10 cellular contexts compared by ENCODE assay signal in genomic region chr14:45838597-45838996, GRCh38.
DNase-seq lines count a peak whose midpoint lies in the region; ATAC-seq, FAIRE-seq and TF ChIP-seq lines count a peak whose summit lies in the region.
"Had no signal": no experiment of that assay in that cellular context is flagged by ENCODE, and none has a peak within 500 bp of the region (broad histone marks: within the 10 kb centered on the region; RNA-seq: fewer than 3 reads in every experiment).

No MANE protein-coding gene starts in this region.

- H3K27me3 ChIP-seq in esophagus muscularis mucosa, result no peaks in the 10 kb centered on the region

- CTCF ChIA-PET in OCI-LY7 (lab: Charles Lee; ENCODE audit: unreplicated experiment), result no interaction called here

- H3K9me3 Mint-ChIP-seq in stimulated activated naive CD8-positive, alpha-beta T cell treated with anti-CD3 and anti-CD28 coated beads, Interleukin-15, amount 100 ng/mL, for 72 hours, result peaks cover 12 to 20% of the 10 kb centered on the region in 2 donors

- H3K27ac Mint-ChIP-seq in stimulated activated naive CD8-positive, alpha-beta T cell treated with anti-CD3 and anti-CD28 coated beads, Interleukin-15, amount 100 ng/mL, for 72 hours, result no peak overlapping the region

- WGBS in esophagus muscularis mucosa, result 42% methylated on average over 2 of the region's 2 CpGs

- H3K36me3 ChIP-seq in OCI-LY7 (ENCODE audit: insufficient read depth, low read length) (no peaks in the 10 kb centered on the region), esophagus muscularis mucosa (no peaks in the 10 kb centered on the region)

- H3K9me3 ChIP-seq in OCI-LY7 (ENCODE audit: low read length) (no peaks in the 10 kb centered on the region), esophagus muscularis mucosa (no peaks in the 10 kb centered on the region)

- H3K27ac ChIP-seq in OCI-LY7 (ENCODE audit: low read depth, low read length, poor library complexity, severe bottlenecking) (no peak overlapping the region), esophagus muscularis mucosa (replicated peaks in 1 of 4) (no peak overlapping the region)

- H2AFZ ChIP-seq in OCI-LY7 (ENCODE audit: low read length), result no peak overlapping the region

- BruUV-seq in OCI-LY7 (replicated peaks; lab: Mats Ljungman, UMichigan), result no TSS peak

- POLR2A ChIA-PET in OCI-LY7 (lab: Charles Lee), result no interaction called here

- ATAC-seq in stimulated activated naive CD8-positive, alpha-beta T cell treated with anti-CD3 and anti-CD28 coated beads, Interleukin-15, amount 100 ng/mL, for 72 hours, result no peak
- no peak for ATAC-seq in HG03025 (IDR thresholded peaks at IDR 0.05; ENCODE audit: low FRiP score, unreplicated experiment)

- H3K27me3 Mint-ChIP-seq in stimulated activated naive CD8-positive, alpha-beta T cell treated with anti-CD3 and anti-CD28 coated beads, Interleukin-15, amount 100 ng/mL, for 72 hours, result no peaks in the 10 kb centered on the region

- H3K9me2 ChIP-seq in OCI-LY7 (ENCODE audit: insufficient read depth, low read length), result no peaks in the 10 kb centered on the region

- TF ChIP-seq CTCF in OCI-LY7 (conservative IDR thresholded peaks at IDR 0.05; ENCODE audit: low read length) (peak; percentile 50), esophagus muscularis mucosa (IDR thresholded peaks at IDR 0.05) (peak in 1 of 3 experiments; percentile 21)

- H3K4me1 ChIP-seq in OCI-LY7 (ENCODE audit: insufficient read depth, low read length, poor library complexity, severe bottlenecking) (no peaks in the 10 kb centered on the region), esophagus muscularis mucosa (no peaks in the 10 kb centered on the region)

- DNase-seq in DMS53 treated with DMSO at 0.1 percent for 48 hours (lab: John Stamatoyannopoulos, UW; ENCODE audit: unreplicated experiment) (peak; percentile 2), HS-5 (ENCODE audit: low read depth) (peak; percentile 2), OCI-LY7 (ENCODE audit: low spot score) (peak; percentile 0), esophagus muscularis mucosa (ENCODE audit: extremely low spot score) (no peak)
- no peak for DNase-seq in stimulated activated naive CD8-positive, alpha-beta T cell treated with anti-CD3 and anti-CD28 coated beads, Interleukin-15, amount 100 ng/mL, for 72 hours
- DNase-seq in stimulated activated CD4-positive, alpha-beta T cell treated with anti-CD3 and anti-CD28 coated beads, Interleukin-15, amount 100 ng/mL, for 24 hours, result no peak
- DNase-seq: NCI-H1694 treated with DMSO at 0.1 percent for 48 hours had no signal

- H3K4me3 ChIP-seq in OCI-LY7 (ENCODE audit: low read depth, low read length, poor library complexity, severe bottlenecking), result no peak overlapping the region
- no peak overlapping the region for H3K4me3 ChIP-seq in esophagus muscularis mucosa

- H3K4me2 ChIP-seq in OCI-LY7 (ENCODE audit: low read length), result no peak overlapping the region

- no peaks in the 10 kb centered on the region for H3K4me1 Mint-ChIP-seq in stimulated activated naive CD8-positive, alpha-beta T cell treated with anti-CD3 and anti-CD28 coated beads, Interleukin-15, amount 100 ng/mL, for 72 hours

- H4K20me1 ChIP-seq in OCI-LY7 (ENCODE audit: insufficient read depth, low read length), result no peaks in the 10 kb centered on the region

- H3K79me2 ChIP-seq in OCI-LY7 (ENCODE audit: insufficient read depth, low read depth, low read length), result no peaks in the 10 kb centered on the region

- TF ChIP-seq EP300 in esophagus muscularis mucosa (IDR thresholded peaks at IDR 0.05), result no peak

- intact Hi-C loops in OCI-LY7 (cut with micrococcal nuclease; ENCODE audit: unreplicated experiment), result no loop called here
- intact Hi-C loops in esophagus muscularis mucosa (cut with DNase I), result no loop called here

- peak; percentile 71 for FAIRE-seq in islet of Langerhans (lab: Jason Lieb, UNC)
- FAIRE-seq: D721Med had no signal

- TF ChIP-seq POLR2A in esophagus muscularis mucosa (IDR thresholded peaks at IDR 0.05; ENCODE audit: low read depth), result no peak

- H3K4me3 Mint-ChIP-seq in stimulated activated naive CD8-positive, alpha-beta T cell treated with anti-CD3 and anti-CD28 coated beads, Interleukin-15, amount 100 ng/mL, for 72 hours, result no peak overlapping the region

Comparison
In these comparisons a context has a peak if more than half of its experiments do, and no peak if none do; other contexts are left out.
1. DNase-seq: peak in DMS53 treated with DMSO at 0.1 percent for 48 hours (single experiment), HS-5 (single experiment) and OCI-LY7 (single experiment); none in esophagus muscularis mucosa (single experiment), stimulated activated naive CD8-positive, alpha-beta T cell treated with anti-CD3 and anti-CD28 coated beads, Interleukin-15, amount 100 ng/mL, for 72 hours (0 of 2) and stimulated activated CD4-positive, alpha-beta T cell treated with anti-CD3 and anti-CD28 coated beads, Interleukin-15, amount 100 ng/mL, for 24 hours (single experiment).